Comparison of ENCODE assay signal across 38 cellular contexts in genomic region chr7:103469095-103469948, GRCh38. TPM values are rescaled to one million over a fixed set of nuclear protein-coding genes. Genes with fewer than 3 reads are reported as not detected.
"Had no signal": no experiment of that assay in that cellular context is flagged by ENCODE, and none has a peak within 500 bp of the region (broad histone marks: within the 10 kb centered on the region; RNA-seq: fewer than 3 reads in every experiment).

No MANE protein-coding gene starts in this region.

- DNase-seq: Karpas-422, Kasumi-1, MG63, MM.1S, MV-4-11, NCI-H1048, NCI-H1092, NCI-H1092 treated with DMSO at 0.1 percent for 48 hours, NCI-H1105, NCI-H1105 treated with DMSO at 0.1 percent for 48 hours, NCI-H1417, NCI-H1417 treated with DMSO at 0.1 percent for 48 hours, NCI-H1436, NCI-H1436 treated with DMSO at 0.1 percent for 48 hours, NCI-H146, NCI-H1694, NCI-H1694 treated with DMSO at 0.1 percent for 48 hours, NCI-H187, NCI-H187 treated with DMSO at 0.1 percent for 48 hours, NCI-H1930, NCI-H2029, NCI-H2029 treated with DMSO at 0.1 percent for 48 hours, NCI-H2081, NCI-H2081 treated with DMSO at 0.1 percent for 48 hours, NCI-H2107, NCI-H2171, NCI-H2171 treated with DMSO at 0.1 percent for 48 hours, NCI-H2227 treated with DMSO at 0.1 percent for 48 hours, NCI-H226, NCI-H345, NCI-H446, NCI-H446 treated with DMSO at 0.1 percent for 48 hours, NCI-H510A, NCI-H510A treated with DMSO at 0.1 percent for 48 hours had no signal

- H3K27me3 ChIP-seq: MG63 had no signal

- H3K36me3 ChIP-seq: MG63 had no signal

- H3K9me3 ChIP-seq: MG63 had no signal

- H3K4me3 ChIP-seq: MG63 had no signal

RNA-seq across cellular contexts. Expression of gene SLC26A5, which starts 23.3 kb away (rescaled TPM):
- total RNA-seq: LHCN-M2, M059J, MCF 10A, NCI-H460 had no signal
